35 cellular contexts compared by ENCODE assay signal in the genomic region with DNA sequence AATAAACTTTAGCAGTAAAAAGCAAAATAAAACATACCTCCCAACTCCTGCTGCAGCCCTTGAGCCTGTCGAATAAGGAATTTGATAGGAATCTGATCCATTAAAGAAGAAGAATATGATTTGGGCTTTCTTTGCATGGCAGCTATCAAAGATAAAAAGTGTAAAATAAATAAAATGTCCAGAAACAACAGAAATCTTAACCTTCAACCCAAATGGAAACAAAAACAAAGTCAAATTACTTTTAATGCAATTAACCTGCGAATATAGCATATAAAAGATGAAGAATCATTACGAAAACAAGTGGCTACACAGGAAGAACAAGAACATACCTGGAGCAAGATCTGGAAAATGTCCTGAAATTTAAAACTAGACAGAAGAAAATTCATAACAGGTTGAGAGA.
"Had no signal": no experiment of that assay in that cellular context is flagged by ENCODE, and none has a peak within 500 bp of the region (broad histone marks: within the 10 kb centered on the region; RNA-seq: fewer than 3 reads in every experiment).

No MANE protein-coding gene starts in this region.

- H3K4me3 ChIP-seq: MG63 had no signal

- H3K27me3 ChIP-seq: MG63 had no signal

- DNase-seq: Karpas-422, Kasumi-1, MG63, MM.1S, MV-4-11, NCI-H1048, NCI-H1092, NCI-H1092 treated with DMSO at 0.1 percent for 48 hours, NCI-H1105, NCI-H1105 treated with DMSO at 0.1 percent for 48 hours, NCI-H1417, NCI-H1417 treated with DMSO at 0.1 percent for 48 hours, NCI-H1436, NCI-H1436 treated with DMSO at 0.1 percent for 48 hours, NCI-H146, NCI-H1694, NCI-H1694 treated with DMSO at 0.1 percent for 48 hours, NCI-H187, NCI-H187 treated with DMSO at 0.1 percent for 48 hours, NCI-H1930, NCI-H2029, NCI-H2029 treated with DMSO at 0.1 percent for 48 hours, NCI-H2081, NCI-H2081 treated with DMSO at 0.1 percent for 48 hours, NCI-H2107, NCI-H2171, NCI-H2171 treated with DMSO at 0.1 percent for 48 hours, NCI-H2227 treated with DMSO at 0.1 percent for 48 hours, NCI-H226, NCI-H345, NCI-H446, NCI-H446 treated with DMSO at 0.1 percent for 48 hours, NCI-H510A, NCI-H510A treated with DMSO at 0.1 percent for 48 hours, NCI-H524 had no signal
